ENCODE assay signal across 1 cellular context in the genomic region with DNA sequence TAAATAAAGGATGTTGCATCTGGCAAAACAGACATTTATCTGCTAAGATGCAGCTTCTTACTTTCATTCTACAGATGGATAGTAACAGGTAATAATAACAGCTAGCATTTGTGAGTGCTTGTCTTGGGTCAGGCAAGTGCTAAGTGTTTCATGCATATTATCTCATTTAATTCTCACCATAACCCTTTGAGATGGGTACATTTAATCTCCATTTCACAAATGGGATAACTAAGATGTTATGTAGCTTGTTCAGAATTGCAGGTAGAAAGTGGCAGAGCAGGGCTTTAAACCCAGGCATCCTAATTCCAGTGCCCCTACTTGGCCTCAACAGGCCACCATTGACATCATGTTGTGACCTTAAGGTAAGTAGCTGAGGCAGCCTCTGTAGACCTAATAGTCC.
TF ChIP-seq lines count a peak whose summit lies in the region.

No MANE protein-coding gene starts in this region.

TF ChIP-seq in HCT116, 20 proteins besides CTCF, POLR2A, EP300 and RAD21:
- TF ChIP-seq, protein P1, sequence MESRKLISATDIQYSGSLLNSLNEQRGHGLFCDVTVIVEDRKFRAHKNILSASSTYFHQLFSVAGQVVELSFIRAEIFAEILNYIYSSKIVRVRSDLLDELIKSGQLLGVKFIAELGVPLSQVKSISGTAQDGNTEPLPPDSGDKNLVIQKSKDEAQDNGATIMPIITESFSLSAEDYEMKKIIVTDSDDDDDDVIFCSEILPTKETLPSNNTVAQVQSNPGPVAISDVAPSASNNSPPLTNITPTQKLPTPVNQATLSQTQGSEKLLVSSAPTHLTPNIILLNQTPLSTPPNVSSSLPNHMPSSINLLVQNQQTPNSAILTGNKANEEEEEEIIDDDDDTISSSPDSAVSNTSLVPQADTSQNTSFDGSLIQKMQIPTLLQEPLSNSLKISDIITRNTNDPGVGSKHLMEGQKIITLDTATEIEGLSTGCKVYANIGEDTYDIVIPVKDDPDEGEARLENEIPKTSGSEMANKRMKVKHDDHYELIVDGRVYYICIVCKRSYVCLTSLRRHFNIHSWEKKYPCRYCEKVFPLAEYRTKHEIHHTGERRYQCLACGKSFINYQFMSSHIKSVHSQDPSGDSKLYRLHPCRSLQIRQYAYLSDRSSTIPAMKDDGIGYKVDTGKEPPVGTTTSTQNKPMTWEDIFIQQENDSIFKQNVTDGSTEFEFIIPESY (IDR thresholded peaks at IDR 0.05; ENCODE audit: extremely low read depth, insufficient replicate concordance, low read length): no peak
